In genomic region chr21:14632359-14632758, GRCh38 we compare ENCODE assay signal across 21 cellular contexts.
A peak's percentile ranks its signal among the peaks of the same experiment; 100 is the strongest.
DNase-seq lines count a peak whose midpoint lies in the region; ATAC-seq, FAIRE-seq and TF ChIP-seq lines count a peak whose summit lies in the region.
"Had no signal": no experiment of that assay in that cellular context is flagged by ENCODE, and none has a peak within 500 bp of the region (broad histone marks: within the 10 kb centered on the region; RNA-seq: fewer than 3 reads in every experiment).

No MANE protein-coding gene starts in this region.

- no peak for FAIRE-seq in K562 (lab: Jason Lieb, UNC)
- FAIRE-seq in H1 (lab: Jason Lieb, UNC) = no peak
- FAIRE-seq: A549, D721Med, G401.6, GM19239 had no signal

- H3K9me1 ChIP-seq in K562 (ENCODE audit: control insufficient read depth, insufficient read depth, low read length) = no peaks in the 10 kb centered on the region

- H3K27me3 Mint-ChIP-seq in GM23338 (ENCODE audit: insufficient read depth, low read depth, poor library complexity) = peaks cover 2% of the 10 kb centered on the region
- H3K27me3 Mint-ChIP-seq: B cell; CD4-positive, alpha-beta T cell had no signal

- H3K27ac Mint-ChIP-seq in GM23338 = no peak overlapping the region
- H3K27ac Mint-ChIP-seq: B cell; CD4-positive, alpha-beta T cell; CD8-positive, alpha-beta T cell had no signal

- no peak overlapping the region for H2BK20ac ChIP-seq in H1 (ENCODE audit: low read length)

- H3K79me2 ChIP-seq in GM23338 (replicated peaks; ENCODE audit: insufficient read depth) = no peaks in the 10 kb centered on the region
- no peaks in the 10 kb centered on the region for H3K79me2 ChIP-seq in K562 (ENCODE audit: control insufficient read depth, insufficient read depth, low read length)
- no peaks in the 10 kb centered on the region for H3K79me2 ChIP-seq in H1 (ENCODE audit: control insufficient read depth in 1 of 2, insufficient read depth in 2 of 2, low read length in 2 of 2)

- H3K4me3 ChIP-seq in GM23338 = no peak overlapping the region
- H3K4me3 ChIP-seq in K562 = no peak overlapping the region
- H3K4me3 ChIP-seq in H1 (ENCODE audit: extremely low read depth in 1 of 4, insufficient read depth in 2 of 4, low read depth in 3 of 4, low read length in 4 of 4) = no peak overlapping the region
- no peak overlapping the region for H3K4me3 ChIP-seq in MG63
- H3K4me3 ChIP-seq: A549; BLaER1 treated with 17β-estradiol and CSF1 and Interleukin-3, amounts not matched to agents 10 nM and 100 nM had no signal

- POLR2A ChIA-PET in K562 (lab: Yijun Ruan, JAX) = no interaction called here
- POLR2A ChIA-PET in H1 (lab: Charles Lee; ENCODE audit: partially characterized antibody) = no interaction called here

- DNase-seq in GM23338 (ENCODE audit: low spot score) (no peak), K562 (ENCODE audit: extremely low read depth in 1 of 4, low spot score in 3 of 4) (no peak), H1 (ENCODE audit: low read depth in 1 of 2, low spot score in 2 of 2) (no peak), SKM-1 treated with dmso at 0.1 percent for 144 hours (lab: John Stamatoyannopoulos, UW; ENCODE audit: unreplicated experiment) (no peak), NCI-H2227 (lab: John Stamatoyannopoulos, UW; ENCODE audit: unreplicated experiment) (no peak), MG63 (no peak)
- DNase-seq: AML-193; Caco-2; Calu3; CD4-positive, alpha-beta T cell; CD8-positive, alpha-beta T cell; DMS79 treated with DMSO at 0.1 percent for 48 hours; GF-D8 had no signal

- no peaks in the 10 kb centered on the region for H3K79me1 ChIP-seq in H1 (ENCODE audit: low read depth, low read length)

- WGBS in K562 (ENCODE audit: insufficient coverage, low coverage, missing lambda C conversion rate) = 95% methylated on average over 1 of the region's 1 CpG
- 90% methylated on average over 1 of the region's 1 CpG; no CpG with 5 or more reads in 1 of the 2 experiments for WGBS in H1 (ENCODE audit: extremely low coverage in 1 of 2, insufficient coverage in 1 of 2, insufficient read length in 1 of 2, insufficient replicate concordance in 2 of 2, low coverage in 1 of 2, low lambda C conversion rate in 2 of 2, missing lambda C conversion rate in 1 of 2), 2 experiments

- H3K14ac ChIP-seq in H1 (ENCODE audit: insufficient read length) = no peak overlapping the region

- no peak overlapping the region for H3K18ac ChIP-seq in H1 (ENCODE audit: extremely low read depth, low read length)

- no peak overlapping the region for H2AK5ac ChIP-seq in H1 (ENCODE audit: low read depth, low read length)

- no peak overlapping the region for H3K27ac ChIP-seq in GM23338 (ENCODE audit: low read depth)
- no peak overlapping the region for H3K27ac ChIP-seq in K562 (ENCODE audit: extremely low read depth, low read depth, low read length)
- H3K27ac ChIP-seq in H1 (ENCODE audit: low read depth, low read length) = no peak overlapping the region
- H3K27ac ChIP-seq: 22Rv1; A549; BLaER1 treated with 17β-estradiol and CSF1 and Interleukin-3, amounts not matched to agents 10 nM and 100 nM; C4-2B had no signal

- H4K8ac ChIP-seq in H1 (ENCODE audit: extremely low read depth, insufficient read depth, low read length) = no peak overlapping the region

- H4K20me1 ChIP-seq in GM23338 (replicated peaks; ENCODE audit: insufficient read depth) = no peaks in the 10 kb centered on the region
- H4K20me1 ChIP-seq in K562 (replicated peaks; ENCODE audit: control insufficient read depth, insufficient read depth, low read length) = no peaks in the 10 kb centered on the region
- H4K20me1 ChIP-seq in H1 (replicated peaks in 1 of 2; ENCODE audit: control insufficient read depth in 1 of 2, insufficient read depth in 2 of 2, low read length in 2 of 2) = no peaks in the 10 kb centered on the region
- H4K20me1 ChIP-seq: BLaER1 treated with 17β-estradiol and CSF1 and Interleukin-3, amounts not matched to agents 10 nM and 100 nM had no signal

- in situ Hi-C loops in K562 (cut with MboI) = no loop called here

- H2BK120ac ChIP-seq in H1 (replicated peaks; ENCODE audit: low read depth, low read length) = no peak overlapping the region

- no peak for ATAC-seq in GM23338
- no peak for ATAC-seq in K562
- ATAC-seq: A549; CD8-positive, alpha-beta T cell had no signal

- TF ChIP-seq RAD21 in K562 (CRISPR knock-in tag; conservative IDR thresholded peaks at IDR 0.05 in 1 of 2, IDR thresholded peaks at IDR 0.05 in 1 of 2) (no peak), H1 (IDR thresholded peaks at IDR 0.05 in 1 of 2, conservative IDR thresholded peaks at IDR 0.05 in 1 of 2; ENCODE audit: low read depth in 2 of 2, low read length in 2 of 2) (no peak)

- H3K9me3 ChIP-seq in K562 (replicated peaks; ENCODE audit: control insufficient read depth, insufficient read depth, low read depth, low read length) (no peaks in the 10 kb centered on the region), H1 (ENCODE audit: insufficient read depth in 2 of 2, low read depth in 1 of 2, low read length in 1 of 2) (no peaks in the 10 kb centered on the region), MG63 (no peaks in the 10 kb centered on the region)
- H3K9me3 ChIP-seq: A549; BLaER1 treated with 17β-estradiol and CSF1 and Interleukin-3, amounts not matched to agents 10 nM and 100 nM; Caco-2 had no signal

- H3K9me2 ChIP-seq in GM23338 (ENCODE audit: insufficient read depth) = no peaks in the 10 kb centered on the region; the same call in 1 of the 2 replicates

- no peak overlapping the region for H4K5ac ChIP-seq in H1 (ENCODE audit: insufficient read length, low read depth, low read length)

- TF ChIP-seq EP300 in K562 (IDR thresholded peaks at IDR 0.05; ENCODE audit: low read length) (no peak), H1 (IDR thresholded peaks at IDR 0.05; ENCODE audit: borderline replicate concordance in 1 of 2, low read depth in 2 of 2, low read length in 2 of 2) (no peak)

- no TSS peak for BruUV-seq in K562 (replicated peaks; lab: Mats Ljungman, UMichigan)

- intact Hi-C loops in K562 (cut with micrococcal nuclease) = no loop called here

- TF ChIP-seq POLR2A in K562 (conservative IDR thresholded peaks at IDR 0.05) = no peak
- no peak for TF ChIP-seq POLR2A in H1 (IDR thresholded peaks at IDR 0.05; ENCODE audit: control extremely low read depth in 1 of 2, low read depth in 2 of 2, low read length in 2 of 2)

- H3K4me3 Mint-ChIP-seq in GM23338 = no peak overlapping the region
- H3K4me3 Mint-ChIP-seq: B cell; CD4-positive, alpha-beta T cell; CD8-positive, alpha-beta T cell had no signal

- no peaks in the 10 kb centered on the region; the same call in 1 of the 2 replicates for H3K23me2 ChIP-seq in H1 (ENCODE audit: low read depth, low read length)

- H3K27me3 ChIP-seq in GM23338 (ENCODE audit: insufficient read depth) (no peaks in the 10 kb centered on the region), K562 (ENCODE audit: control insufficient read depth in 2 of 2, insufficient read depth in 2 of 2, low read length in 2 of 2) (no peaks in the 10 kb centered on the region), H1 (replicated peaks in 1 of 4; ENCODE audit: control insufficient read depth in 3 of 4, extremely low read depth in 1 of 4, insufficient read depth in 3 of 4, low read length in 3 of 4) (no peaks in the 10 kb centered on the region), MG63 (no peaks in the 10 kb centered on the region)
- H3K27me3 ChIP-seq: BLaER1 treated with 17β-estradiol and CSF1 and Interleukin-3, amounts not matched to agents 10 nM and 100 nM had no signal

- H2BK12ac ChIP-seq in H1 (ENCODE audit: low read depth, low read length) = no peak overlapping the region

- peaks cover 21% of the 10 kb centered on the region for H3K4me1 Mint-ChIP-seq in GM23338

- H3K9me3 Mint-ChIP-seq in GM23338 = no peaks in the 10 kb centered on the region
- H3K9me3 Mint-ChIP-seq: CD8-positive, alpha-beta T cell had no signal

- no peaks in the 10 kb centered on the region for H3F3A ChIP-seq in GM23338 (replicated peaks; ENCODE audit: low read depth)

- peak overlapping the region; percentile 39; the same call in 1 of the 2 replicates for H2AFZ ChIP-seq in GM23338
- peak overlapping the region; percentile 54; the same call in 1 of the 2 replicates for H2AFZ ChIP-seq in K562 (ENCODE audit: low read depth, low read length)
- H2AFZ ChIP-seq in H1 (ENCODE audit: low read length) = 0 out of 2 replicates have a peak overlapping the region, but pooled peaks have one; percentile 29

- no peak overlapping the region for H3K4me2 ChIP-seq in GM23338
- no peak overlapping the region for H3K4me2 ChIP-seq in K562 (ENCODE audit: insufficient read depth, low read length)
- no peak overlapping the region for H3K4me2 ChIP-seq in H1 (ENCODE audit: insufficient read depth in 1 of 2, low read depth in 2 of 2, low read length in 2 of 2)
- H3K4me2 ChIP-seq: A549 had no signal

- H3K9ac ChIP-seq in K562 (ENCODE audit: insufficient read depth in 1 of 2, low read depth in 2 of 2, low read length in 2 of 2) (no peak overlapping the region), H1 (replicated peaks in 1 of 4; ENCODE audit: extremely low read depth in 1 of 4, low read depth in 3 of 4, low read length in 3 of 4) (no peak overlapping the region)
- H3K9ac ChIP-seq: BLaER1 treated with 17β-estradiol and CSF1 and Interleukin-3, amounts not matched to agents 10 nM and 100 nM had no signal

- no peak overlapping the region for H3K4ac ChIP-seq in H1 (replicated peaks; ENCODE audit: insufficient read length, low read depth, low read length)

- TF ChIP-seq CTCF in GM23338 (conservative IDR thresholded peaks at IDR 0.05; ENCODE audit: low read depth in 2 of 2) = no peak
- no peak for TF ChIP-seq CTCF in K562 (IDR thresholded peaks at IDR 0.05 in 2 of 3, conservative IDR thresholded peaks at IDR 0.05 in 1 of 3; ENCODE audit: insufficient read depth in 2 of 3, low read depth in 1 of 3, low read length in 3 of 3)
- TF ChIP-seq CTCF in H1 (IDR thresholded peaks at IDR 0.05; ENCODE audit: control extremely low read depth in 1 of 3, insufficient read depth in 1 of 3, low read depth in 1 of 3, low read length in 3 of 3) = no peak

- no peak overlapping the region for H3K23ac ChIP-seq in H1 (ENCODE audit: insufficient read length)

- H2BK15ac ChIP-seq in H1 (ENCODE audit: low read length) = no peak overlapping the region

- no peak overlapping the region for H3K56ac ChIP-seq in H1 (replicated peaks; ENCODE audit: insufficient read length, low read depth, low read length)

- H3K4me1 ChIP-seq in GM23338 (ENCODE audit: insufficient read depth) (peaks cover 13% of the 10 kb centered on the region), K562 (replicated peaks in 1 of 2; ENCODE audit: control insufficient read depth in 2 of 2, insufficient read depth in 2 of 2, low read length in 2 of 2) (peaks cover 0 to 8% of the 10 kb centered on the region in 2 experiments; a peak in 2 of 5 replicates), H1 (replicated peaks in 1 of 4; ENCODE audit: control insufficient read depth in 3 of 4, insufficient read depth in 4 of 4, low read length in 3 of 4) (peaks cover 0 to 4% (median 2%) of the 10 kb centered on the region in 4 experiments; a peak in 2 of 7 replicates)
- H3K4me1 ChIP-seq: A549, Caco-2 had no signal

- H2BK5ac ChIP-seq in H1 (ENCODE audit: low read depth, low read length) = no peak overlapping the region

- no peak overlapping the region for H4K91ac ChIP-seq in H1 (replicated peaks; ENCODE audit: insufficient read length, low read length)

- no peaks in the 10 kb centered on the region for H3K36me3 Mint-ChIP-seq in GM23338 (ENCODE audit: low read depth)
- H3K36me3 Mint-ChIP-seq: CD8-positive, alpha-beta T cell had no signal

- H3K36me3 ChIP-seq in GM23338 (ENCODE audit: insufficient read depth) (no peaks in the 10 kb centered on the region), K562 (ENCODE audit: control insufficient read depth, insufficient read depth, low read length) (no peaks in the 10 kb centered on the region), H1 (ENCODE audit: control insufficient read depth in 2 of 4, insufficient read depth in 4 of 4, low read length in 3 of 4) (no peaks in the 10 kb centered on the region; a peak in 1 of 8 replicates), MG63 (no peaks in the 10 kb centered on the region)
- H3K36me3 ChIP-seq: BLaER1 treated with 17β-estradiol and CSF1 and Interleukin-3, amounts not matched to agents 10 nM and 100 nM had no signal

- CTCF ChIA-PET in K562 (lab: Yijun Ruan, JAX; ENCODE audit: low intra/inter-chr PET ratio) = no interaction called here
- CTCF ChIA-PET in H1 (lab: Charles Lee; ENCODE audit: partially characterized antibody) = no interaction called here
